Comparison of ENCODE assay signal across 24 cellular contexts in genomic region chr17:47816111-47816735, GRCh38. TPM values are rescaled to one million over a fixed set of nuclear protein-coding genes. Genes with fewer than 3 reads are reported as not detected.
"Had no signal": no experiment of that assay in that cellular context is flagged by ENCODE, and none has a peak within 500 bp of the region (broad histone marks: within the 10 kb centered on the region; RNA-seq: fewer than 3 reads in every experiment).

No MANE protein-coding gene starts in this region.

- H3K36me3 ChIP-seq: MG63 had no signal

- H3K9me3 ChIP-seq: MG63, SJSA1 had no signal

- H3K27me3 ChIP-seq: MG63, SJSA1 had no signal

- DNase-seq: IMR-90, Karpas-422, KG1, MG63, NCI-H1092, NCI-H1105 treated with DMSO at 0.1 percent for 48 hours, NCI-H1417 treated with DMSO at 0.1 percent for 48 hours, NCI-H146, NCI-H1694 treated with DMSO at 0.1 percent for 48 hours, NCI-H1930, NCI-H2081 treated with DMSO at 0.1 percent for 48 hours, NCI-H2171, NCI-H226, NCI-H446, NCI-H510A, NCI-H524 treated with DMSO at 0.1 percent for 48 hours, NCI-H69, NCI-H774, Right ventricle myocardium superior, RPMI8226, SIG-M5 had no signal

- ATAC-seq: HepG2 had no signal

- H3K4me3 ChIP-seq: MG63, SJSA1, SK-N-MC had no signal

- H3K27ac ChIP-seq: SJSA1, SK-N-MC had no signal

RNA-seq across cellular contexts. Expression of gene LRRC46, which starts 15.2 kb away (rescaled TPM):
- total RNA-seq: IMR-90, SJSA1 had no signal

RNA-seq across cellular contexts. Expression of gene SP6, which starts 34.7 kb away (rescaled TPM):
- total RNA-seq: SJSA1 had no signal
